19 cellular contexts compared by ENCODE assay signal in genomic region chr15:39953521-39953920, GRCh38. TPM values are rescaled to one million over a fixed set of nuclear protein-coding genes. Genes with fewer than 3 reads are reported as not detected.
A peak's percentile ranks its signal among the peaks of the same experiment; 100 is the strongest.
DNase-seq lines count a peak whose midpoint lies in the region; ATAC-seq, FAIRE-seq and TF ChIP-seq lines count a peak whose summit lies in the region.
"Had no signal": no experiment of that assay in that cellular context is flagged by ENCODE, and none has a peak within 500 bp of the region (broad histone marks: within the 10 kb centered on the region; RNA-seq: fewer than 3 reads in every experiment).

No MANE protein-coding gene starts in this region.

- H3K9me3 Mint-ChIP-seq in activated T-cell treated with anti-CD3 and anti-CD28 coated beads, Interleukin-2, amount 50 U/mL, for 72 hours = no peaks in the 10 kb centered on the region
- H3K9me3 Mint-ChIP-seq: CD8-positive, alpha-beta memory T cell; IgD-negative memory B cell had no signal

- intact Hi-C loops in IMR-90 (cut with micrococcal nuclease) = loop anchor here (5.0 kb wide), 1 partner anchor 44 kb away; no protein-coding TSS in a partner anchor
- intact Hi-C loops in posterior cingulate gyrus (cut with DNase I) = no loop called here

- H3K9me1 ChIP-seq in IMR-90 (ENCODE audit: insufficient read depth, low read length) = peaks cover 6% of the 10 kb centered on the region

- no peak overlapping the region for H2BK20ac ChIP-seq in IMR-90 (ENCODE audit: low read depth, low read length)

- H3K36me3 Mint-ChIP-seq in activated T-cell treated with anti-CD3 and anti-CD28 coated beads, Interleukin-2, amount 50 U/mL, for 72 hours (ENCODE audit: insufficient read depth in 2 of 2) = peaks cover 3 to 18% of the 10 kb centered on the region in 2 donors

- no peaks in the 10 kb centered on the region for H3K27me3 Mint-ChIP-seq in activated T-cell treated with anti-CD3 and anti-CD28 coated beads, Interleukin-2, amount 50 U/mL, for 72 hours (ENCODE audit: low read depth)
- H3K27me3 Mint-ChIP-seq: CD8-positive, alpha-beta memory T cell; IgD-negative memory B cell had no signal

- no peak overlapping the region for H2BK120ac ChIP-seq in IMR-90 (ENCODE audit: low read depth, low read length)
- no peak overlapping the region for H2BK120ac ChIP-seq in neuronal stem cell (ENCODE audit: low read depth, low read length)

- in situ Hi-C loops in IMR-90 (cut with MboI; ENCODE audit: low sequenced_read_pairs) = loop anchor here (10.0 kb wide), 1 partner anchor 169 kb away; the partner anchor contains the start of gene FSIP1

- no TSS peak for BruUV-seq in IMR-90 (replicated peaks; lab: Mats Ljungman, UMichigan)

- TF ChIP-seq CTCF in IMR-90 (conservative IDR thresholded peaks at IDR 0.05; ENCODE audit: low read depth, low read length) (no peak), bronchial epithelial cell (IDR thresholded peaks at IDR 0.05; ENCODE audit: insufficient read depth, low read length, severe bottlenecking) (no peak)

- H4K20me1 ChIP-seq in IMR-90 (ENCODE audit: insufficient read depth, low read length) = no peaks in the 10 kb centered on the region
- H4K20me1 ChIP-seq: BLaER1 had no signal

- H3K27me3 ChIP-seq in IMR-90 (ENCODE audit: control insufficient read depth, insufficient read depth, low read length) = no peaks in the 10 kb centered on the region
- no peaks in the 10 kb centered on the region for H3K27me3 ChIP-seq in bronchial epithelial cell (ENCODE audit: control insufficient read depth, insufficient read depth, low read length)
- H3K27me3 ChIP-seq in neuronal stem cell (ENCODE audit: control insufficient read depth in 3 of 3, insufficient read depth in 3 of 3, low read depth in 1 of 3, low read length in 3 of 3) = no peaks in the 10 kb centered on the region
- H3K27me3 ChIP-seq: BLaER1 had no signal

- H2AK9ac ChIP-seq in IMR-90 (replicated peaks; ENCODE audit: low read depth, low read length, poor library complexity) = no peak overlapping the region

- H3K4me2 ChIP-seq in IMR-90 (ENCODE audit: low read depth, low read length) (no peak overlapping the region), neuronal stem cell (ENCODE audit: insufficient read depth, low read length, poor library complexity, severe bottlenecking) (no peak overlapping the region)
- H3K4me2 ChIP-seq: BLaER1 had no signal

- TF ChIP-seq POLR2A in IMR-90 (IDR thresholded peaks at IDR 0.05; ENCODE audit: low read depth, low read length) = no peak

- H4K91ac ChIP-seq in IMR-90 (ENCODE audit: insufficient read depth, low read depth, low read length) = no peak overlapping the region
- H4K91ac ChIP-seq in neuronal stem cell (ENCODE audit: low read depth, low read length, poor library complexity) = no peak overlapping the region

- H4K5ac ChIP-seq in IMR-90 (ENCODE audit: low read depth, low read length) = no peak overlapping the region

- H3K4ac ChIP-seq in IMR-90 (ENCODE audit: low read depth, low read length) = no peak overlapping the region
- no peak overlapping the region for H3K4ac ChIP-seq in neuronal stem cell (ENCODE audit: low read length)

- H2BK15ac ChIP-seq in IMR-90 (ENCODE audit: low read depth, low read length) = no peak overlapping the region
- H2BK15ac ChIP-seq in neuronal stem cell (ENCODE audit: low read length) = no peak overlapping the region

- CTCF ChIA-PET in IMR-90 (lab: Yijun Ruan, JAX) = no interaction called here

- H3K79me1 ChIP-seq in IMR-90 (ENCODE audit: low read depth in 1 of 2, low read length in 2 of 2) = peaks cover 12 to 40% of the 10 kb centered on the region in 2 experiments; a peak in 3 of 4 replicates
- H3K79me1 ChIP-seq in neuronal stem cell (ENCODE audit: low read depth, low read length) = no peaks in the 10 kb centered on the region

- POLR2A ChIA-PET in IMR-90 (lab: Charles Lee; ENCODE audit: unreplicated experiment) = no interaction called here

- no peak for TF ChIP-seq RAD21 in IMR-90 (IDR thresholded peaks at IDR 0.05; ENCODE audit: low read length)

- ATAC-seq in activated T-cell treated with anti-CD3 and anti-CD28 coated beads, Interleukin-2, amount 50 U/mL, for 72 hours (replicated peaks in 1 of 2) = no peak
- no peak for ATAC-seq in IMR-90 (ENCODE audit: low read depth)
- ATAC-seq: HCT116 had no signal

- H2BK5ac ChIP-seq in IMR-90 (ENCODE audit: low read depth, low read length, poor library complexity, severe bottlenecking) (no peak overlapping the region), neuronal stem cell (ENCODE audit: low read length) (no peak overlapping the region)

- dilution Hi-C loops in IMR-90 (cut with HindIII; ENCODE audit: low sequenced_read_pairs, unreplicated experiment) = no loop called here

- H2AK5ac ChIP-seq in IMR-90 (ENCODE audit: low read depth, low read length) (no peak overlapping the region), neuronal stem cell (ENCODE audit: low read depth, low read length) (no peak overlapping the region)

- no peak overlapping the region for H3K9ac ChIP-seq in IMR-90 (ENCODE audit: low read depth, low read length)
- H3K9ac ChIP-seq in neuronal stem cell (ENCODE audit: low read depth, low read length, poor library complexity) = no peak overlapping the region
- H3K9ac ChIP-seq: BLaER1 had no signal

- FAIRE-seq in bronchial epithelial cell (lab: Jason Lieb, UNC) = no peak
- FAIRE-seq: GM12892, GM19239 had no signal

- H3K36me3 ChIP-seq in IMR-90 (ENCODE audit: control insufficient read depth, insufficient read depth, low read length) (peaks cover 54% of the 10 kb centered on the region), bronchial epithelial cell (ENCODE audit: control insufficient read depth, insufficient read depth, low read length) (peaks cover 22% of the 10 kb centered on the region), neuronal stem cell (replicated peaks in 1 of 2; ENCODE audit: control insufficient read depth in 2 of 2, insufficient read depth in 2 of 2, low read length in 2 of 2) (peaks cover 11 to 98% of the 10 kb centered on the region in 2 donors)

- H2BK12ac ChIP-seq in neuronal stem cell (ENCODE audit: low read length) = no peak overlapping the region

- no peak overlapping the region for H3K4me3 Mint-ChIP-seq in activated T-cell treated with anti-CD3 and anti-CD28 coated beads, Interleukin-2, amount 50 U/mL, for 72 hours
- H3K4me3 Mint-ChIP-seq: CD8-positive, alpha-beta memory T cell; IgD-negative memory B cell had no signal

- H3K9me3 ChIP-seq in IMR-90 (ENCODE audit: control insufficient read depth, insufficient read depth, low read length) = no peaks in the 10 kb centered on the region
- H3K9me3 ChIP-seq in neuronal stem cell (replicated peaks in 1 of 2; ENCODE audit: control insufficient read depth in 2 of 2, insufficient read depth in 1 of 2, low read depth in 1 of 2, low read length in 2 of 2) = no peaks in the 10 kb centered on the region
- H3K9me3 ChIP-seq: BLaER1, Caco-2 had no signal

- H3K4me1 ChIP-seq in IMR-90 (ENCODE audit: control insufficient read depth, insufficient read depth, low read length) = no peaks in the 10 kb centered on the region; the same call in 1 of the 2 replicates
- H3K4me1 ChIP-seq in neuronal stem cell (ENCODE audit: control insufficient read depth in 2 of 2, insufficient read depth in 1 of 2, low read depth in 1 of 2, low read length in 2 of 2) = peaks cover 0 to 3% of the 10 kb centered on the region in 2 donors
- H3K4me1 ChIP-seq: BLaER1 had no signal

- H3K23ac ChIP-seq in IMR-90 (ENCODE audit: low read depth, low read length) = peak overlapping the region; percentile 51; the same call in 1 of the 2 replicates
- peak overlapping the region; percentile 87 for H3K23ac ChIP-seq in neuronal stem cell (ENCODE audit: low read depth, low read length, poor library complexity)

- no peak overlapping the region for H3K56ac ChIP-seq in IMR-90 (ENCODE audit: extremely low read depth, insufficient read depth, low read length)

- no peaks in the 10 kb centered on the region for H3K4me1 Mint-ChIP-seq in activated T-cell treated with anti-CD3 and anti-CD28 coated beads, Interleukin-2, amount 50 U/mL, for 72 hours (ENCODE audit: low read depth)
- H3K4me1 Mint-ChIP-seq: CD8-positive, alpha-beta memory T cell; IgD-negative memory B cell had no signal

- DNase-seq in activated T-cell treated with anti-CD3 and anti-CD28 coated beads, Interleukin-2, amount 50 U/mL, for 72 hours = no peak
- DNase-seq in activated T-cell treated with anti-CD3 and anti-CD28 coated beads for 4 hours (no peak), IMR-90 (no peak), bronchial epithelial cell (ENCODE audit: low read depth) (peak; percentile 65), neuronal stem cell (ENCODE audit: low spot score) (no peak), posterior cingulate gyrus (no peak), OCI-M1 (lab: John Stamatoyannopoulos, UW) (no peak)
- no peak for DNase-seq in activated CD8-positive, alpha-beta memory T cell treated with anti-CD3 and anti-CD28 coated beads, Interleukin-2, amount 50 U/mL, for 48 hours
- DNase-seq: AML-193; CD8-positive, alpha-beta memory T cell; DND-41; GDM1 had no signal

- no peak overlapping the region for H3K4me3 ChIP-seq in IMR-90 (ENCODE audit: insufficient read depth, low read depth, low read length)
- no peak overlapping the region for H3K4me3 ChIP-seq in bronchial epithelial cell (ENCODE audit: low read depth, low read length)
- no peak overlapping the region for H3K4me3 ChIP-seq in neuronal stem cell (ENCODE audit: low read length in 2 of 2)
- H3K4me3 ChIP-seq: BLaER1 had no signal

- peak overlapping the region; percentile 8 for H3K27ac Mint-ChIP-seq in activated T-cell treated with anti-CD3 and anti-CD28 coated beads, Interleukin-2, amount 50 U/mL, for 72 hours
- H3K27ac Mint-ChIP-seq: CD8-positive, alpha-beta memory T cell; IgD-negative memory B cell had no signal

- H3K27ac ChIP-seq in IMR-90 (ENCODE audit: insufficient read depth, low read length) = no peak overlapping the region
- H3K27ac ChIP-seq in neuronal stem cell (replicated peaks; ENCODE audit: low read length) = no peak overlapping the region
- H3K27ac ChIP-seq: 22Rv1, BLaER1 had no signal

- H3K14ac ChIP-seq in IMR-90 (replicated peaks; ENCODE audit: low read depth, low read length) = no peak overlapping the region
- H3K14ac ChIP-seq in neuronal stem cell (ENCODE audit: low read length) = no peak overlapping the region

- H4K8ac ChIP-seq in IMR-90 (ENCODE audit: low read depth in 2 of 2, low read length in 2 of 2) (no peak overlapping the region), neuronal stem cell (ENCODE audit: low read depth, low read length) (peak overlapping the region; percentile 29)

- H3K18ac ChIP-seq in IMR-90 (ENCODE audit: low read depth, low read length) (no peak overlapping the region), neuronal stem cell (ENCODE audit: low read length) (no peak overlapping the region)

- WGBS in IMR-90 (ENCODE audit: extremely low coverage in 2 of 2, insufficient read length in 1 of 2), 2 experiments = no CpG with 5 or more reads among the region's 4 CpGs
- WGBS in neuronal stem cell (ENCODE audit: extremely low coverage in 2 of 2, insufficient read length in 2 of 2, insufficient replicate concordance in 1 of 2), 2 donors = no CpG with 5 or more reads among the region's 4 CpGs

- H2AFZ ChIP-seq in IMR-90 (replicated peaks; ENCODE audit: low read length, poor library complexity) (no peak overlapping the region), neuronal stem cell (ENCODE audit: low read length) (no peak overlapping the region)

RNA-seq across cellular contexts. Expression of gene EIF2AK4, which starts 19.6 kb away (rescaled TPM):
- 10 to 100 TPM; 34.9 to 38.0 TPM for total RNA-seq in activated T-cell treated with anti-CD3 and anti-CD28 coated beads, Interleukin-2, amount 50 U/mL, for 72 hours
- total RNA-seq in IMR-90 (2012; rRNA removed) = 132 and 139 TPM in 2 replicates
- polyA plus RNA-seq in IMR-90 (2012; rRNA removed) = 75.3 and 80.3 TPM in 2 replicates
- polyA plus RNA-seq in IMR-90 (2012; cell fraction: cytosol; rRNA removed) = 35.6 and 77.8 TPM in 2 replicates
- 20.2 and 41.4 TPM in 2 replicates for polyA plus RNA-seq in IMR-90 (2012; cell fraction: nucleus; rRNA removed; ENCODE audit: low replicate concordance)
- total RNA-seq in bronchial epithelial cell = 25.6 and 30.8 TPM in 2 replicates
- polyA plus RNA-seq in neuronal stem cell (2013, experiment 1 of 2) = 54.5 TPM
- polyA plus RNA-seq in neuronal stem cell (2013, experiment 2 of 2) = 58.6 TPM

RNA-seq across cellular contexts. Expression of gene GPR176, which starts 33.5 kb away (rescaled TPM):
- under 1 TPM; 0.41 to 0.72 TPM for total RNA-seq in activated T-cell treated with anti-CD3 and anti-CD28 coated beads, Interleukin-2, amount 50 U/mL, for 72 hours
- total RNA-seq in IMR-90 (2012; rRNA removed) = 194 and 246 TPM in 2 replicates
- polyA plus RNA-seq in IMR-90 (2012; rRNA removed) = 114 and 118 TPM in 2 replicates
- polyA plus RNA-seq in IMR-90 (2012; cell fraction: cytosol; rRNA removed) = 89.6 and 120 TPM in 2 replicates
- polyA plus RNA-seq in IMR-90 (2012; cell fraction: nucleus; rRNA removed; ENCODE audit: low replicate concordance) = 71.7 and 95.1 TPM in 2 replicates
- total RNA-seq in bronchial epithelial cell = 1.9 and 3.4 TPM in 2 replicates
- 10.5 TPM for polyA plus RNA-seq in neuronal stem cell (2013, experiment 1 of 2)
- 10.3 TPM for polyA plus RNA-seq in neuronal stem cell (2013, experiment 2 of 2)
- polyA plus RNA-seq: CD8-positive, alpha-beta memory T cell had no signal

Comparison
In these comparisons a context has a peak if more than half of its experiments do, and no peak if none do; other contexts are left out.
1. RNA of gene GPR176, which starts 33.5 kb away (total RNA-seq): 194 to 246 TPM in IMR-90; 1.9 to 3.4 TPM in bronchial epithelial cell and 0.41 to 0.72 TPM in activated T-cell treated with anti-CD3 and anti-CD28 coated beads, Interleukin-2, amount 50 U/mL, for 72 hours; every median in the first group is over 10 times any median in the second.